ENCODE assay signal across 22 cellular contexts in the genomic region with DNA sequence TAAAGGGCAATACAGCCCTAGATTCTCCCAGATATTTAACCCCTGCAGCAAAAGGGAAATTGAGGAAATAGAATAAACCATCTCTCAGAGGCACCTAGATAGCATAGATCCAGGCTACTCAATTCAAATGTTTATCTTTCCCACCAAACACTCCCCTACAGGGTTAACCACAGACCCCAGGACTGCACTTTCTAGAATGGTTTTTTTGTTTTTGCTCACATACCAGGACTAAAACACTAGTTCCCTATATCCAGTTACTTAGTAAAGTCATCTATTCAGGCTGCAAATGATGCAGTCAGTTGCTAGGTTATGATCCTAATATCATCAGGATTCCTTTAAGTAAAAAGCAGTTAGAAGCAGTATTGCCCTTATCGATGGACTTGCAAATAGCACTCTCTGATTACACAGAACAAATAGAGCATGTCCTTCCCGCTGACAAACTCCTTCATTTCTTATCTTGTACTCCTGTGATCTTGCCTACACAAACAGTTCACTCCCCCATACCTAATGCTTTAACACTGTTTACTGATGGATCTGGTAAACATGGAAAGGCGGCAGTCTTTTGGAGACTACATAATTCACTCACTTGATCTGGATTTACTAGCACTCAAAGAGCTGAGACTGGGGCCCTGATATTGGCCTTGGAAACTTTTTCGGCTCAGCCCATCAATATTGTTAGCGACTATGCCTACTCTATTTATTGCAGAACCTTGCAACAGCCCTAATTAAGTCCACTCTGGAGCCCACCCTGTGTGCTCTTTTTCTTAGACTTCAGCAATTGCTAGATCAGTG.
"Had no signal": no experiment of that assay in that cellular context is flagged by ENCODE, and none has a peak within 500 bp of the region (broad histone marks: within the 10 kb centered on the region; RNA-seq: fewer than 3 reads in every experiment).

No MANE protein-coding gene starts in this region.

- DNase-seq: activated CD4-positive, alpha-beta T cell treated with anti-CD3 and anti-CD28 coated beads, Interleukin-2, amount 10 ng/mL, durations not matched to agents 7 days and 5 days; activated CD4-positive, CD25-positive, alpha-beta regulatory T cell; activated CD8-positive, alpha-beta memory T cell treated with anti-CD3 and anti-CD28 coated beads, Interleukin-2, amount 50 U/mL, for 48 hours; activated gamma-delta T cell; activated T-cell treated with anti-CD3 and anti-CD28 coated beads, Interleukin-2, amount 50 U/mL, for 72 hours; amniotic stem cell; brain microvascular endothelial cell; effector memory CD8-positive, alpha-beta T cell; foreskin melanocyte; head of caudate nucleus; left lung; mammary epithelial cell; naive thymus-derived CD8-positive, alpha-beta T cell; stimulated activated CD4-positive, alpha-beta T cell treated with anti-CD3 and anti-CD28 coated beads, Interleukin-4, amount 100 ng/mL, for 4 hours; stimulated activated CD8-positive, alpha-beta memory T cell treated with anti-CD3 and anti-CD28 coated beads, Interleukin-4, amount 100 ng/mL, for 48 hours; stimulated activated naive CD4-positive, alpha-beta T cell treated with Interleukin-2 at 50 U/mL for 16 hours; substantia nigra; uterus had no signal

- H3K9me3 ChIP-seq: neutrophil, uterus had no signal

- ATAC-seq: activated naive CD4-positive, alpha-beta T cell treated with anti-CD3 and anti-CD28 coated beads, Interleukin-2, amount 50 U/mL, for 72 hours; activated T-cell treated with anti-CD3 and anti-CD28 coated beads, Interleukin-2, amount 50 U/mL, for 72 hours; effector memory CD8-positive, alpha-beta T cell; left lung; naive thymus-derived CD8-positive, alpha-beta T cell had no signal

- H3K27me3 ChIP-seq: brain microvascular endothelial cell, left lung, neutrophil, tibial nerve, uterus had no signal

- H3K36me3 ChIP-seq: brain microvascular endothelial cell, left lung, neutrophil, uterus had no signal

- H3K27ac ChIP-seq: brain microvascular endothelial cell, left lung, neutrophil, skin epidermis, tibial nerve, uterus had no signal

- H3K4me3 ChIP-seq: left lung, skin epidermis, tibial nerve, uterus had no signal

- H3K4me1 ChIP-seq: left lung, tibial nerve, uterus had no signal
